In the genomic region with DNA sequence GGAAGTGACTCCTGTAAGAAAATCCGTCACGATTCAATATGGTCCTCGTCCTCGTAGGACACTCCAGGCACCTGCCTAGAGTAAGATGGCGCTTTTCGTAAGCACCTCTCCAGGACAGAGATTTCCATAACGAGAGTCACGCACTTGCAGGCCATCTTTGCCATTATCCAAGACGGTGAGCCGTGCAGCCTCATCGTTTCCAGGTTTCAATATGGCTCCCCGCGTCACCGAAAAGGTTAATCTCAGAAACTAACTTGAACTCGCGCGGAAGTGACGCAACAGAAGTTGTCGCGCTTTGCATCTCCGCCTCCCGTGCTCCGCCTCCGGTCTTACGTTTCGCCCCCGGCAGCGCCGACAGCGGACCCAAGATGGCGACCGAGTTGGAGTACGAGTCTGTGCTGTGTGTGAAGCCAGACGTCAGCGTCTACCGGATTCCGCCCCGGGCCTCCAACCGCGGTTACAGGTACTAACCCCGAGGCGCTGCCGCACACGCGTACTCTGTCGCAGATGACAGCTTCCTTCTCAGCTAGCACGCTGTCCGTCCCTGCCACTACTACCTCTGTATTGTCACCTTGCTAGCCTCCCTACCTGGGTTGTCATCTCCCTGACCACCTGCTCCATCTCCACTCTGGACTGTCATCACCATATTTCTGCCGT, we compare ENCODE assay signal across 8 cellular contexts. TPM values are rescaled to one million over a fixed set of nuclear protein-coding genes. Genes with fewer than 3 reads are reported as not detected.
DNase-seq lines count a peak whose midpoint lies in the region; ATAC-seq and TF ChIP-seq lines count a peak whose summit lies in the region.

A gene (plus strand): TSS at position 354 of the 657 bp plus-strand sequence. CDS start 15 bp downstream, at position 369.

- H3K36me3 Mint-ChIP-seq in activated T-helper 2 cell treated with anti-CD3 and anti-CD28 coated beads, Interferon-gamma antibody, Interleukin-2, Interleukin-4, amounts not matched to agents 10 μg/mL and 5 μg/mL and 100 μg/mL, durations not matched to agents 14 hours and 24 hours and 36 hours (ENCODE audit: low read depth) = peaks cover 18% of the 10 kb centered on the region
- H3K36me3 Mint-ChIP-seq in naive thymus-derived CD8-positive, alpha-beta T cell = peaks cover 0 to 24% (median 3%) of the 10 kb centered on the region in 3 donors

- intact Hi-C loops in activated T-helper 2 cell treated with anti-CD3 and anti-CD28 coated beads, Interferon-gamma antibody, Interleukin-2, Interleukin-4, amounts not matched to agents 10 μg/mL and 5 μg/mL and 100 μg/mL, durations not matched to agents 14 hours and 24 hours and 36 hours (cut with micrococcal nuclease) = loop anchor here (1.0 to 10.0 kb wide), 6 partner anchors 16 to 163 kb away; a partner anchor contains a TSS

- ATAC-seq in RWPE2 (ENCODE audit: low read depth) = peak; percentile 87
- ATAC-seq in naive thymus-derived CD8-positive, alpha-beta T cell = peak; percentile 84 to 87

- H3K4me1 Mint-ChIP-seq in activated T-helper 2 cell treated with anti-CD3 and anti-CD28 coated beads, Interferon-gamma antibody, Interleukin-2, Interleukin-4, amounts not matched to agents 10 μg/mL and 5 μg/mL and 100 μg/mL, durations not matched to agents 14 hours and 24 hours and 36 hours (ENCODE audit: low read depth) = peaks cover 34% of the 10 kb centered on the region
- peaks cover 27 to 88% (median 68%) of the 10 kb centered on the region in 4 donors for H3K4me1 Mint-ChIP-seq in naive thymus-derived CD8-positive, alpha-beta T cell

- no peaks in the 10 kb centered on the region for H3K9me3 Mint-ChIP-seq in activated T-helper 2 cell treated with anti-CD3 and anti-CD28 coated beads, Interferon-gamma antibody, Interleukin-2, Interleukin-4, amounts not matched to agents 10 μg/mL and 5 μg/mL and 100 μg/mL, durations not matched to agents 14 hours and 24 hours and 36 hours
- H3K9me3 Mint-ChIP-seq in naive thymus-derived CD8-positive, alpha-beta T cell = no peaks in the 10 kb centered on the region

- DNase-seq in Daoy (ENCODE audit: low read depth) = peak; percentile 98
- peak; percentile 85 for DNase-seq in GOT3 (lab: John Stamatoyannopoulos, UW)
- DNase-seq in LNCaP clone FGC (ENCODE audit: low read depth) = peak; percentile 94
- peak; percentile 80 for DNase-seq in RWPE2 (ENCODE audit: low spot score)
- peak; percentile 97 for DNase-seq in activated T-helper 2 cell treated with anti-CD3 and anti-CD28 coated beads, Interferon-gamma antibody, Interleukin-2, Interleukin-4, amounts not matched to agents 10 μg/mL and 5 μg/mL and 100 μg/mL, durations not matched to agents 14 hours and 24 hours and 36 hours (ENCODE audit: low spot score)
- DNase-seq in fibroblast of mammary gland (ENCODE audit: low read depth) = peak; percentile 97
- DNase-seq in naive thymus-derived CD8-positive, alpha-beta T cell = peak; percentile 86 to 98 (median 96)
- peak; percentile 92 to 98 (median 95) for DNase-seq in stimulated activated naive CD4-positive, alpha-beta T cell (lab: John Stamatoyannopoulos, UW)

- H3K4me3 ChIP-seq in LNCaP clone FGC (ENCODE audit: low read depth, low read length) (peak within 1 kb of the TSS; percentile 95), RWPE2 (ENCODE audit: severe bottlenecking) (peak within 1 kb of the TSS; percentile 60), fibroblast of mammary gland (ENCODE audit: control insufficient read depth, low read depth, low read length) (peak within 1 kb of the TSS; percentile 100)

- no peaks in the 10 kb centered on the region for H3K27me3 Mint-ChIP-seq in activated T-helper 2 cell treated with anti-CD3 and anti-CD28 coated beads, Interferon-gamma antibody, Interleukin-2, Interleukin-4, amounts not matched to agents 10 μg/mL and 5 μg/mL and 100 μg/mL, durations not matched to agents 14 hours and 24 hours and 36 hours (ENCODE audit: low read depth)
- no peaks in the 10 kb centered on the region for H3K27me3 Mint-ChIP-seq in naive thymus-derived CD8-positive, alpha-beta T cell

- peaks cover 3% of the 10 kb centered on the region for H3K4me1 ChIP-seq in RWPE2 (ENCODE audit: insufficient read depth, poor library complexity, severe bottlenecking)

- POLR2A ChIA-PET in naive thymus-derived CD8-positive, alpha-beta T cell (lab: Charles Lee) = interaction anchor here (0.6 to 2.4 kb wide), 9 partner anchors 11 to 161 kb away, joined by 3 to 18 read pairs (median 5); a partner anchor contains a TSS

- no peaks in the 10 kb centered on the region for H3K27me3 ChIP-seq in RWPE2 (ENCODE audit: insufficient read depth, poor library complexity, severe bottlenecking)

- H3K36me3 ChIP-seq in RWPE2 (ENCODE audit: low read depth) = no peaks in the 10 kb centered on the region

- peak within 1 kb of the TSS; percentile 98 for H3K4me3 Mint-ChIP-seq in activated T-helper 2 cell treated with anti-CD3 and anti-CD28 coated beads, Interferon-gamma antibody, Interleukin-2, Interleukin-4, amounts not matched to agents 10 μg/mL and 5 μg/mL and 100 μg/mL, durations not matched to agents 14 hours and 24 hours and 36 hours (ENCODE audit: low read depth)
- peak within 1 kb of the TSS; percentile 80 to 99 (median 96) for H3K4me3 Mint-ChIP-seq in naive thymus-derived CD8-positive, alpha-beta T cell

- peak within 1 kb of the TSS; percentile 65 for H3K27ac ChIP-seq in RWPE2 (ENCODE audit: poor library complexity, severe bottlenecking)

- H3K9me3 ChIP-seq in RWPE2 (ENCODE audit: severe bottlenecking) = no peaks in the 10 kb centered on the region

- TF ChIP-seq CTCF in LNCaP clone FGC (IDR thresholded peaks at IDR 0.05; ENCODE audit: control insufficient read depth, extremely low read depth, insufficient read depth) (no peak), RWPE2 (IDR thresholded peaks at IDR 0.05; ENCODE audit: poor library complexity, severe bottlenecking) (no peak), fibroblast of mammary gland (conservative IDR thresholded peaks at IDR 0.05; ENCODE audit: control insufficient read depth, insufficient read depth, low read depth, low read length) (no peak)

- H3K27ac Mint-ChIP-seq in activated T-helper 2 cell treated with anti-CD3 and anti-CD28 coated beads, Interferon-gamma antibody, Interleukin-2, Interleukin-4, amounts not matched to agents 10 μg/mL and 5 μg/mL and 100 μg/mL, durations not matched to agents 14 hours and 24 hours and 36 hours = peak within 1 kb of the TSS; percentile 99
- peak within 1 kb of the TSS; percentile 91 to 100 (median 99) for H3K27ac Mint-ChIP-seq in naive thymus-derived CD8-positive, alpha-beta T cell

RNA-seq across cellular contexts. Expression of the gene that starts here (rescaled TPM):
- 39.2 and 44.4 TPM in 2 replicates for total RNA-seq in Daoy (2014; rRNA removed; shearing (Covaris generic))
- total RNA-seq in activated T-helper 2 cell treated with anti-CD3 and anti-CD28 coated beads, Interferon-gamma antibody, Interleukin-2, Interleukin-4, amounts not matched to agents 10 μg/mL and 5 μg/mL and 100 μg/mL, durations not matched to agents 14 hours and 24 hours and 36 hours = 25.7 and 27.9 TPM in 2 replicates
- total RNA-seq in naive thymus-derived CD8-positive, alpha-beta T cell = 10 to 100 TPM; 59.8 to 67.9 TPM
- polyA plus RNA-seq in naive thymus-derived CD8-positive, alpha-beta T cell = 10 to 100 TPM; 20.4 to 26.0 (median 24.9) TPM

Comparison
In these comparisons a context has a peak if more than half of its experiments do, and no peak if none do; other contexts are left out.
1. Peak in every context shown above with its lines: DNase-seq, ATAC-seq, H3K4me3 ChIP-seq and H3K27ac ChIP-seq.